ENCODE assay signal across 18 cellular contexts in genomic region chr2:10047616-10048500, GRCh38. TPM values are rescaled to one million over a fixed set of nuclear protein-coding genes. Genes with fewer than 3 reads are reported as not detected.
DNase-seq lines count a peak whose midpoint lies in the region; ATAC-seq and TF ChIP-seq lines count a peak whose summit lies in the region.
"Had no signal": no experiment of that assay in that cellular context is flagged by ENCODE, and none has a peak within 500 bp of the region (broad histone marks: within the 10 kb centered on the region; RNA-seq: fewer than 3 reads in every experiment).

No MANE protein-coding gene starts in this region.

- DNase-seq in naive B cell: no peak
- no peak for DNase-seq in superior temporal gyrus (ENCODE audit: extremely low spot score)
- DNase-seq in retina: no peak
- DNase-seq: activated CD8-positive, alpha-beta memory T cell treated with anti-CD3 and anti-CD28 coated beads, Interleukin-2, amount 10 ng/mL, durations not matched to agents 7 days and 5 days; activated naive CD4-positive, alpha-beta T cell treated with anti-CD3 and anti-CD28 coated beads, Interleukin-2, amount 50 U/mL, for 16 hours; effector CD4-positive, alpha-beta T cell; MG63; NCI-H1436 treated with DMSO at 0.1 percent for 48 hours; NCI-H524 treated with DMSO at 0.1 percent for 48 hours; stimulated activated CD4-positive, alpha-beta T cell treated with anti-CD3 and anti-CD28 coated beads, Interleukin-15, amount 100 ng/mL, for 24 hours had no signal

- H3K9me3 Mint-ChIP-seq in dendritic cell treated with granulocyte-macrophage colony-stimulating factor and Interleukin-4, amounts not matched to agents 40 ng/mL and 50 ng/mL, for 4 days: no peaks in the 10 kb centered on the region
- H3K9me3 Mint-ChIP-seq in naive B cell: no peaks in the 10 kb centered on the region
- H3K9me3 Mint-ChIP-seq: activated CD4-positive, alpha-beta T cell treated with anti-CD3 and anti-CD28 coated beads, Interleukin-2, amount 10 ng/mL, durations not matched to agents 24 days and 14 days; CD8-positive, alpha-beta T cell had no signal

- H3K4me1 ChIP-seq in HEK293 (ENCODE audit: control insufficient read depth, insufficient read depth, low read length) (peaks cover 2% of the 10 kb centered on the region), stomach smooth muscle (ENCODE audit: control insufficient read depth, insufficient read depth, low read length) (peaks cover 45% of the 10 kb centered on the region)

- no peak for ATAC-seq in naive B cell (ENCODE audit: low read depth in 2 of 2)
- no peak for ATAC-seq in GM21529 (IDR thresholded peaks at IDR 0.05; ENCODE audit: unreplicated experiment)
- ATAC-seq: activated CD8-positive, alpha-beta memory T cell treated with anti-CD3 and anti-CD28 coated beads, Interleukin-2, amount 10 ng/mL, durations not matched to agents 7 days and 5 days; CD8-positive, alpha-beta T cell had no signal

- no peaks in the 10 kb centered on the region for H3K27me3 Mint-ChIP-seq in dendritic cell treated with granulocyte-macrophage colony-stimulating factor and Interleukin-4, amounts not matched to agents 40 ng/mL and 50 ng/mL, for 4 days
- no peaks in the 10 kb centered on the region for H3K27me3 Mint-ChIP-seq in naive B cell

- peaks cover 89% of the 10 kb centered on the region for H3K36me3 Mint-ChIP-seq in dendritic cell treated with granulocyte-macrophage colony-stimulating factor and Interleukin-4, amounts not matched to agents 40 ng/mL and 50 ng/mL, for 4 days (ENCODE audit: low read depth)
- peaks cover 0 to 7% of the 10 kb centered on the region in 2 donors for H3K36me3 Mint-ChIP-seq in naive B cell

- H3K9ac ChIP-seq in stomach smooth muscle (ENCODE audit: low read length in 2 of 2): peak overlapping the region in 1 of 2 donors; percentile 29

- H3K4me1 Mint-ChIP-seq in dendritic cell treated with granulocyte-macrophage colony-stimulating factor and Interleukin-4, amounts not matched to agents 40 ng/mL and 50 ng/mL, for 4 days (ENCODE audit: low read depth): peaks cover 51% of the 10 kb centered on the region
- H3K4me1 Mint-ChIP-seq in naive B cell: peaks cover 12 to 23% (median 14%) of the 10 kb centered on the region in 3 donors

- CTCF ChIA-PET in HEK293 (lab: Yijun Ruan, JAX): interaction anchor here (0.6 to 6.3 kb wide), 21 partner anchors 10 to 453 kb away, joined by 3 to 66 read pairs (median 5); partner anchors contain the start of gene TAF1B

- no peaks in the 10 kb centered on the region for H3K27me3 ChIP-seq in stomach smooth muscle (ENCODE audit: control insufficient read depth in 1 of 2, insufficient read depth in 2 of 2, low read length in 2 of 2)
- H3K27me3 ChIP-seq: MG63 had no signal

- H3K27ac Mint-ChIP-seq in dendritic cell treated with granulocyte-macrophage colony-stimulating factor and Interleukin-4, amounts not matched to agents 40 ng/mL and 50 ng/mL, for 4 days: peak overlapping the region; percentile 20
- H3K27ac Mint-ChIP-seq in naive B cell: peak overlapping the region in 4 of 6 donors; percentile 12 to 77 (median 54)
- H3K27ac Mint-ChIP-seq: activated CD4-positive, alpha-beta T cell treated with anti-CD3 and anti-CD28 coated beads, Interleukin-2, amount 10 ng/mL, durations not matched to agents 24 days and 14 days; activated CD8-positive, alpha-beta memory T cell treated with anti-CD3 and anti-CD28 coated beads, Interleukin-2, amount 10 ng/mL, durations not matched to agents 7 days and 5 days; CD8-positive, alpha-beta T cell had no signal

- H3K4me3 ChIP-seq in HEK293 (ENCODE audit: low read depth, low read length) (no peak overlapping the region), stomach smooth muscle (ENCODE audit: low read length in 2 of 2) (peak overlapping the region in 1 of 2 donors; percentile 47)
- H3K4me3 ChIP-seq: MG63, SK-N-MC had no signal

- intact Hi-C loops in dendritic cell treated with granulocyte-macrophage colony-stimulating factor and Interleukin-4, amounts not matched to agents 40 ng/mL and 50 ng/mL, for 4 days (cut with micrococcal nuclease): loop anchor here (1.0 to 5.0 kb wide), 2 partner anchors 64 to 251 kb away; no protein-coding TSS in a partner anchor

- no peak overlapping the region for H3K4me3 Mint-ChIP-seq in dendritic cell treated with granulocyte-macrophage colony-stimulating factor and Interleukin-4, amounts not matched to agents 40 ng/mL and 50 ng/mL, for 4 days
- peak overlapping the region in 2 of 8 donors; percentile 9 to 44 for H3K4me3 Mint-ChIP-seq in naive B cell
- H3K4me3 Mint-ChIP-seq: activated CD4-positive, alpha-beta T cell treated with anti-CD3 and anti-CD28 coated beads, Interleukin-2, amount 10 ng/mL, durations not matched to agents 24 days and 14 days; activated CD8-positive, alpha-beta memory T cell treated with anti-CD3 and anti-CD28 coated beads, Interleukin-2, amount 10 ng/mL, durations not matched to agents 7 days and 5 days; CD8-positive, alpha-beta T cell had no signal

- no peak for TF ChIP-seq CTCF in HEK293 (tag by site-specific recombination; IDR thresholded peaks at IDR 0.05)

- H3K27ac ChIP-seq in HEK293 (ENCODE audit: extremely low read depth, low read depth, low read length) (no peak overlapping the region), stomach smooth muscle (ENCODE audit: low read length) (peak overlapping the region; percentile 41)
- H3K27ac ChIP-seq: neutrophil had no signal

- H3K36me3 ChIP-seq in HEK293 (ENCODE audit: control insufficient read depth in 2 of 2, insufficient read depth in 1 of 2, low read length in 2 of 2): peaks cover 0 to 44% of the 10 kb centered on the region in 2 experiments; a peak in 2 of 3 replicates
- H3K36me3 ChIP-seq in stomach smooth muscle (ENCODE audit: control insufficient read depth in 2 of 2, insufficient read depth in 2 of 2, low read length in 2 of 2): peaks cover 21 to 33% of the 10 kb centered on the region in 2 donors
- H3K36me3 ChIP-seq: neutrophil had no signal

- POLR2A ChIA-PET in HEK293 (lab: Yijun Ruan, JAX): interaction anchor here (0.6 to 2.1 kb wide), 7 partner anchors 9 to 234 kb away, joined by 3 to 11 read pairs (median 4); partner anchors contain the start of gene TAF1B

- no peaks in the 10 kb centered on the region for H3K9me3 ChIP-seq in HEK293 (ENCODE audit: control insufficient read depth, insufficient read depth, low read depth, low read length)
- no peaks in the 10 kb centered on the region for H3K9me3 ChIP-seq in stomach smooth muscle (ENCODE audit: control insufficient read depth in 2 of 2, low read length in 2 of 2)
- H3K9me3 ChIP-seq: MG63, neutrophil had no signal

TF ChIP-seq in HEK293, 187 proteins besides CTCF, POLR2A, EP300 and RAD21:
- no peak for TF ChIP-seq ZNF112 (tag by site-specific recombination; IDR thresholded peaks at IDR 0.05)
- TF ChIP-seq ZNF600 (tag by site-specific recombination; IDR thresholded peaks at IDR 0.05): peak; percentile 51
- no peak for TF ChIP-seq ZNF398 (tag by site-specific recombination; IDR thresholded peaks at IDR 0.05)
- peak; percentile 16; the same call in 1 of the 2 replicates for TF ChIP-seq ZIC2 (tag by site-specific recombination; IDR thresholded peaks at IDR 0.05)

RNA-seq across cellular contexts. Expression of gene KLF11, which starts 4.5 kb away (rescaled TPM):
- polyA plus RNA-seq in naive B cell (ENCODE audit: low read depth in 6 of 6): 10 to 100 TPM; 13.8 to 34.0 (median 16.9) TPM

RNA-seq across cellular contexts. Expression of gene CYS1, which starts 32.4 kb away (rescaled TPM):
- not detected for polyA plus RNA-seq in naive B cell (ENCODE audit: low read depth in 6 of 6)
